In the genomic region with DNA sequence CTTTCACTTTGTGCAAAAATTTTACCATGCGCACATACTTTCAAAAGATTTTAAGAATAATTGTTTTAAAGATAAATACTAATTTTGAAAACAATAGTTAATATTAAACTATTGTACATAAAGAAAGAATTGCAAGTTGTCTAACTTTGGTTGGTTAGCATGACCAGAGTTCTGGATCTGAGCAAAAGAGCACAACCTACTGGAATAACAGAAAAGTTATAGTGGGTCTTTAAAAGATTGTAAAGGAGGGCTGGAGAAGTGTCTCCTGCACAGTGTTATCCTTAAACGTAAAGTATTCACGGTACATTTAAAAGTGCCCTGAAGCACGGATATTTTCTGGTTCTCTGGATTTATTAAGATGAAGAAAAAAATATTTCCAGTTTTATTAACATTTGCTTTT, we compare ENCODE assay signal across 17 cellular contexts.
A peak's percentile ranks its signal among the peaks of the same experiment; 100 is the strongest.
DNase-seq lines count a peak whose midpoint lies in the region; ATAC-seq and TF ChIP-seq lines count a peak whose summit lies in the region.
"Had no signal": no experiment of that assay in that cellular context is flagged by ENCODE, and none has a peak within 500 bp of the region (broad histone marks: within the 10 kb centered on the region; RNA-seq: fewer than 3 reads in every experiment).

No MANE protein-coding gene starts in this region.

- no peak overlapping the region for H3K27ac ChIP-seq in SK-N-SH (ENCODE audit: low read depth in 2 of 2, low read length in 1 of 2)
- H3K27ac ChIP-seq: KMS-11, Peyer's patch had no signal

- H3K4me3 ChIP-seq in AG04449 (ENCODE audit: low read depth, low read length): no peak overlapping the region
- no peak overlapping the region for H3K4me3 ChIP-seq in SK-N-SH (ENCODE audit: low read depth in 2 of 2, low read length in 1 of 2)
- H3K4me3 ChIP-seq in epithelial cell of proximal tubule (ENCODE audit: low read depth, low read length): no peak overlapping the region
- H3K4me3 ChIP-seq in kidney epithelial cell (ENCODE audit: low read depth, low read length): no peak overlapping the region
- H3K4me3 ChIP-seq: Peyer's patch had no signal

- H3F3A ChIP-seq in SK-N-SH (replicated peaks; ENCODE audit: insufficient read depth): peaks cover 39% of the 10 kb centered on the region

- H3K9me2 ChIP-seq in SK-N-SH: no peaks in the 10 kb centered on the region

- H3K4me3 Mint-ChIP-seq in endothelial cell (ENCODE audit: unreplicated experiment): no peak overlapping the region
- H3K4me3 Mint-ChIP-seq: B cell; CD4-positive, CD25-positive, alpha-beta regulatory T cell had no signal

- H3K9me3 ChIP-seq in SK-N-SH: 0 out of 2 replicates have a peak, but pooled peaks cover 3% of the 10 kb centered on the region
- H3K9me3 ChIP-seq: Caco-2, Peyer's patch had no signal

- no peak overlapping the region for H3K9ac ChIP-seq in SK-N-SH
- H3K9ac ChIP-seq: KMS-11 had no signal

- CTCF ChIA-PET in AG04449 (lab: Yijun Ruan, JAX): interaction anchor here (0.6 to 4.1 kb wide), 22 partner anchors 9 to 559 kb away, joined by 3 to 30 read pairs (median 3); no protein-coding TSS in a partner anchor
- CTCF ChIA-PET in SK-N-SH (lab: Yijun Ruan, JAX): interaction anchor here (0.6 to 3.3 kb wide), 24 partner anchors 9 to 1003 kb away, joined by 3 to 50 read pairs (median 4); no protein-coding TSS in a partner anchor

- H3K36me3 Mint-ChIP-seq in endothelial cell (ENCODE audit: low read depth, unreplicated experiment): no peaks in the 10 kb centered on the region
- H3K36me3 Mint-ChIP-seq: CD4-positive, CD25-positive, alpha-beta regulatory T cell had no signal

- H3K36me3 ChIP-seq in SK-N-SH (replicated peaks in 1 of 2; ENCODE audit: control insufficient read depth in 1 of 2, insufficient read depth in 2 of 2, low read length in 1 of 2) (peaks cover 0 to 8% of the 10 kb centered on the region in 2 experiments), kidney epithelial cell (ENCODE audit: control insufficient read depth, insufficient read depth, low read length) (no peaks in the 10 kb centered on the region)
- H3K36me3 ChIP-seq: Peyer's patch had no signal

- peaks cover 0 to 20% of the 10 kb centered on the region in 2 experiments; a peak in 2 of 4 replicates for H3K4me1 ChIP-seq in SK-N-SH (ENCODE audit: control insufficient read depth in 1 of 2, insufficient read depth in 2 of 2, low read depth in 1 of 2, low read length in 1 of 2)
- H3K4me1 ChIP-seq: Peyer's patch had no signal

- no peak overlapping the region for H3K4me2 ChIP-seq in SK-N-SH
- H3K4me2 ChIP-seq: KMS-11 had no signal

- H4K20me1 ChIP-seq in SK-N-SH (ENCODE audit: insufficient read depth): no peaks in the 10 kb centered on the region

- H3K27ac Mint-ChIP-seq in endothelial cell (ENCODE audit: unreplicated experiment): no peak overlapping the region
- H3K27ac Mint-ChIP-seq: B cell; CD4-positive, CD25-positive, alpha-beta regulatory T cell had no signal

- no peaks in the 10 kb centered on the region for H3K27me3 Mint-ChIP-seq in endothelial cell (ENCODE audit: unreplicated experiment)

- no peaks in the 10 kb centered on the region for H3K4me1 Mint-ChIP-seq in endothelial cell (ENCODE audit: unreplicated experiment)
- H3K4me1 Mint-ChIP-seq: B cell; CD4-positive, CD25-positive, alpha-beta regulatory T cell had no signal

- TF ChIP-seq RAD21 in SK-N-SH (IDR thresholded peaks at IDR 0.05; ENCODE audit: low read length): no peak

- peaks cover 82% of the 10 kb centered on the region for H3K79me2 ChIP-seq in SK-N-SH (ENCODE audit: insufficient read depth)

- no peak for ATAC-seq in HG03520 (IDR thresholded peaks at IDR 0.05; ENCODE audit: unreplicated experiment)

- POLR2A ChIA-PET in AG04449 (lab: Yijun Ruan, JAX): no interaction called here
- POLR2A ChIA-PET in SK-N-SH (lab: Yijun Ruan, JAX): no interaction called here

- no peak for TF ChIP-seq EP300 in SK-N-SH (IDR thresholded peaks at IDR 0.05; ENCODE audit: borderline replicate concordance in 1 of 2, low read depth in 1 of 2, low read length in 1 of 2)

- H2AFZ ChIP-seq in SK-N-SH (ENCODE audit: low read depth): no peak overlapping the region

- H3K9me3 Mint-ChIP-seq in endothelial cell (ENCODE audit: unreplicated experiment): no peaks in the 10 kb centered on the region

- DNase-seq in AG04449 (ENCODE audit: low read depth, low spot score): no peak
- no peak for DNase-seq in SK-N-SH
- DNase-seq in epithelial cell of proximal tubule (ENCODE audit: low read depth): no peak
- no peak for DNase-seq in kidney epithelial cell (ENCODE audit: low read depth)
- DNase-seq in stimulated activated naive CD4-positive, alpha-beta T cell treated with Interleukin-2 at 50 U/mL for 16 hours (lab: John Stamatoyannopoulos, UW): no peak
- no peak for DNase-seq in endothelial cell (ENCODE audit: low spot score)
- no peak for DNase-seq in NCI-H1105 (lab: John Stamatoyannopoulos, UW)
- DNase-seq: NCI-H1048, NCI-H146, NCI-H2081 treated with DMSO at 0.1 percent for 48 hours, Peyer's patch, SHP77 had no signal

- no peaks in the 10 kb centered on the region for H3K27me3 ChIP-seq in SK-N-SH (ENCODE audit: insufficient read depth)
- H3K27me3 ChIP-seq in kidney epithelial cell (ENCODE audit: control insufficient read depth, insufficient read depth, low read length): no peaks in the 10 kb centered on the region
- H3K27me3 ChIP-seq: Peyer's patch had no signal

- WGBS in SK-N-SH (ENCODE audit: low lambda C conversion rate): 77% methylated on average over 4 of the region's 4 CpGs

- peak; percentile 4 for TF ChIP-seq CTCF in AG04449 (IDR thresholded peaks at IDR 0.05; ENCODE audit: insufficient read depth, low read length, missing control alignments)
- TF ChIP-seq CTCF in SK-N-SH (IDR thresholded peaks at IDR 0.05): peak; percentile 23
- TF ChIP-seq CTCF in epithelial cell of proximal tubule (conservative IDR thresholded peaks at IDR 0.05; ENCODE audit: low read depth, low read length): peak; percentile 38
- peak; percentile 22 for TF ChIP-seq CTCF in kidney epithelial cell (IDR thresholded peaks at IDR 0.05; ENCODE audit: insufficient read depth, low read length, poor library complexity, severe bottlenecking)
- no peak for TF ChIP-seq CTCF in endothelial cell (IDR thresholded peaks at IDR 0.05; ENCODE audit: unreplicated experiment)

TF ChIP-seq in SK-N-SH, 30 proteins besides CTCF, POLR2A, EP300 and RAD21 (continues in another document):
- TF ChIP-seq TEAD4 (IDR thresholded peaks at IDR 0.05; ENCODE audit: borderline replicate concordance, insufficient read depth) (no peak), USF1 (IDR thresholded peaks at IDR 0.05; ENCODE audit: borderline replicate concordance, low read depth) (no peak), GABPA (IDR thresholded peaks at IDR 0.05; ENCODE audit: low read depth) (no peak), ZBTB33 (IDR thresholded peaks at IDR 0.05; ENCODE audit: borderline replicate concordance, low read depth) (no peak), FOXJ3 (CRISPR knock-in tag; IDR thresholded peaks at IDR 0.05) (no peak), JUND (IDR thresholded peaks at IDR 0.05) (no peak)
- TF ChIP-seq, protein P1, sequence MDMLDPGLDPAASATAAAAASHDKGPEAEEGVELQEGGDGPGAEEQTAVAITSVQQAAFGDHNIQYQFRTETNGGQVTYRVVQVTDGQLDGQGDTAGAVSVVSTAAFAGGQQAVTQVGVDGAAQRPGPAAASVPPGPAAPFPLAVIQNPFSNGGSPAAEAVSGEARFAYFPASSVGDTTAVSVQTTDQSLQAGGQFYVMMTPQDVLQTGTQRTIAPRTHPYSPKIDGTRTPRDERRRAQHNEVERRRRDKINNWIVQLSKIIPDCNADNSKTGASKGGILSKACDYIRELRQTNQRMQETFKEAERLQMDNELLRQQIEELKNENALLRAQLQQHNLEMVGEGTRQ (IDR thresholded peaks at IDR 0.05; ENCODE audit: borderline replicate concordance, low read depth, low read length): no peak
